In the genomic region with DNA sequence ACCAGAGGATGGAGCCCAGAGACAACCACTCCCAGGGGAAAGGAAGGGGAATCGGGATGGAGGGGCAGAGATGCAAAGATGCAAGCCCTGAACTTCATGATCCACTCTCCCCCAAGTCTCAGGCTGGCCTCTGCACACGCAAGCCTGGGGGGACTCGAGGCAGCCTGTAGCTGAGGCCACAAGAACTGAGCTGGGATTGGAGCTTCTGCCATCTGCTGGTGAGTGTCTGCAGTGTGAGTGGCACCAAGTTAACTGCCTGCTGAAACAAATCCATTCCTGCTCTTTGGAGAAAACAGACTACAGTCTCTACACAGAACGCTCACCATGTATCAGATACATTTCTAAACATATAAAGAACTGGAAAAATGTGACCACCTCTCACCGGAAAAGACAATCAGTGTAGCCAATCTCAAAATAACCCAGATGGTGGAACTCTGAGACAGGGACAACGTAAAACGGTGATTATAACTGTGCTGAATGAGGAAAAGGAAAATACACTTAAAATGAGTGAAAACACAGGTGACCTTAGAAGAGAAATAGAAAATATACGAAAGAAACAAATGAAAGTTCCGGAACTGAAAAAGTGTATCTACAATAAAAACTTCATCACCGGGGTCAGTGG, we compare ENCODE assay signal across 8 cellular contexts.
DNase-seq lines count a peak whose midpoint lies in the region; ATAC-seq and TF ChIP-seq lines count a peak whose summit lies in the region.

No MANE protein-coding gene starts in this region.

- no peak overlapping the region for H3K27ac Mint-ChIP-seq in stimulated activated effector memory CD8-positive, alpha-beta T cell treated with anti-CD3 and anti-CD28 coated beads, Interleukin-12 subunit alpha, Interleukin-12 subunit beta, amount 100 ng/mL, for 72 hours

- peaks cover 6 to 8% of the 10 kb centered on the region in 2 donors for H3K36me3 ChIP-seq in body of pancreas (replicated peaks in 1 of 2; ENCODE audit: insufficient read depth in 1 of 2, low read depth in 2 of 2)

- peak; percentile 33 to 61 (median 53) for TF ChIP-seq CTCF in body of pancreas (IDR thresholded peaks at IDR 0.05)

- H3K9me3 ChIP-seq in body of pancreas = no peaks in the 10 kb centered on the region

- H3K36me3 Mint-ChIP-seq in stimulated activated effector memory CD8-positive, alpha-beta T cell treated with anti-CD3 and anti-CD28 coated beads, Interleukin-12 subunit alpha, Interleukin-12 subunit beta, amount 100 ng/mL, for 72 hours = peaks cover 68% of the 10 kb centered on the region

- no peak overlapping the region for H3K4me3 Mint-ChIP-seq in stimulated activated effector memory CD8-positive, alpha-beta T cell treated with anti-CD3 and anti-CD28 coated beads, Interleukin-12 subunit alpha, Interleukin-12 subunit beta, amount 100 ng/mL, for 72 hours

- H3K4me3 ChIP-seq in body of pancreas = no peak overlapping the region

- H3K4me1 ChIP-seq in body of pancreas = no peaks in the 10 kb centered on the region

- DNase-seq in DMS53 (lab: John Stamatoyannopoulos, UW) (peak; percentile 54), HuH-7.5 (ENCODE audit: low spot score) (peak; percentile 84), SKM-1 treated with dmso at 0.1 percent for 144 hours (lab: John Stamatoyannopoulos, UW; ENCODE audit: unreplicated experiment) (peak; percentile 53), body of pancreas (peak; percentile 38 to 54 (median 43)), iPS-NIHi11 (ENCODE audit: low spot score) (peak; percentile 83)
- DNase-seq in stimulated activated effector memory CD8-positive, alpha-beta T cell treated with anti-CD3 and anti-CD28 coated beads, Interleukin-12 subunit alpha, Interleukin-12 subunit beta, amount 100 ng/mL, for 72 hours (ENCODE audit: low spot score in 2 of 2) = peak in 1 of 2 donors; percentile 59

- H3K27ac ChIP-seq in body of pancreas = no peak overlapping the region

- 74 to 78% methylated on average over 9 to 10 of the region's 10 CpGs for WGBS in body of pancreas, 2 donors

- peaks cover 41% of the 10 kb centered on the region for H3K4me1 Mint-ChIP-seq in stimulated activated effector memory CD8-positive, alpha-beta T cell treated with anti-CD3 and anti-CD28 coated beads, Interleukin-12 subunit alpha, Interleukin-12 subunit beta, amount 100 ng/mL, for 72 hours

- H3K9me3 Mint-ChIP-seq in stimulated activated effector memory CD8-positive, alpha-beta T cell treated with anti-CD3 and anti-CD28 coated beads, Interleukin-12 subunit alpha, Interleukin-12 subunit beta, amount 100 ng/mL, for 72 hours = peaks cover 9% of the 10 kb centered on the region

- ATAC-seq in body of pancreas (peak; percentile 47), HG03354 (IDR thresholded peaks at IDR 0.05; ENCODE audit: poor library complexity, severe bottlenecking, unreplicated experiment) (no peak), GM19324 (IDR thresholded peaks at IDR 0.05; ENCODE audit: low FRiP score, unreplicated experiment) (no peak)
- peak; percentile 69 for ATAC-seq in stimulated activated effector memory CD8-positive, alpha-beta T cell treated with anti-CD3 and anti-CD28 coated beads, Interleukin-12 subunit alpha, Interleukin-12 subunit beta, amount 100 ng/mL, for 72 hours

- no peak for TF ChIP-seq POLR2A in body of pancreas (IDR thresholded peaks at IDR 0.05)

- intact Hi-C loops in body of pancreas (cut with DNase I) = loop anchor here (5.0 kb wide), 1 partner anchor 139 kb away; no protein-coding TSS in a partner anchor

- H3K27me3 ChIP-seq in body of pancreas = no peaks in the 10 kb centered on the region

Comparison
In these comparisons a context has a peak if more than half of its experiments do, and no peak if none do; other contexts are left out.
1. ATAC-seq: peak in body of pancreas (single experiment) and stimulated activated effector memory CD8-positive, alpha-beta T cell treated with anti-CD3 and anti-CD28 coated beads, Interleukin-12 subunit alpha, Interleukin-12 subunit beta, amount 100 ng/mL, for 72 hours (single experiment); none in HG03354 (single experiment) and GM19324 (single experiment).